ENCODE assay signal across 2 cellular contexts in the genomic region with DNA sequence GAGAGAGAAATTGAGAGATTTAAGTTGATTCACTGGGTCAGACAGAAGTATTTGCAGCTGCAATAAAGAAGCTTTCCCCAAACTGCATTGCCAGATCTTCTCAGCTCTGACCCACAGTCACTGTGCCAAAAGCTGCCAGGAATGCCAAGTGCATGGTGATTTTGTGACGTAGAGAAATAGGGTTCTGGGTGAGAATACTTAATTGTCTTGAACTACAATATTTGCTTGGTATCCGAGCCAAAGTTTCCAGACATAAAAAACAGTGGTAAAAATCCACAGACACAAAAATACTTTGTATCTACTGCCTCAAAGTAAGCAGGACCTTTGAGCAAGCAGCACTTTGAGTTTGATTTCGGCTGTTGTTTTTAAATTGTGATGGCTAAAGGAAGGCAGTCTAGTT.
TF ChIP-seq lines count a peak whose summit lies in the region.

No MANE protein-coding gene starts in this region.

TF ChIP-seq in GM23338, 12 proteins besides CTCF, POLR2A, EP300 and RAD21 (continued from another document):
- TF ChIP-seq REST (IDR thresholded peaks at IDR 0.05; ENCODE audit: unreplicated experiment) (no peak), EZH2phosphoT487 (IDR thresholded peaks at IDR 0.05; ENCODE audit: unreplicated experiment) (no peak), EZH2 (IDR thresholded peaks at IDR 0.05; ENCODE audit: low read depth, unreplicated experiment) (no peak), POLR2AphosphoS5 (IDR thresholded peaks at IDR 0.05; ENCODE audit: low read depth) (no peak), ZNF462 (CRISPR knock-in tag; IDR thresholded peaks at IDR 0.05) (no peak), ETS1 (IDR thresholded peaks at IDR 0.05) (no peak), CREB1 (CRISPR knock-in tag; IDR thresholded peaks at IDR 0.05; ENCODE audit: low read depth) (no peak), STAT1 (IDR thresholded peaks at IDR 0.05; ENCODE audit: unreplicated experiment) (no peak), NANOG (IDR thresholded peaks at IDR 0.05; ENCODE audit: borderline replicate concordance) (no peak), JUNB (IDR thresholded peaks at IDR 0.05; ENCODE audit: unreplicated experiment) (no peak)
TF ChIP-seq in GM23338: peak in this region for 0.

TF ChIP-seq in H1, 55 proteins besides CTCF, POLR2A, EP300 and RAD21 (continued from another document):
- TF ChIP-seq CHD7 (IDR thresholded peaks at IDR 0.05; ENCODE audit: insufficient replicate concordance, low read length) (no peak), EGR1 (IDR thresholded peaks at IDR 0.05; ENCODE audit: borderline replicate concordance, low read depth, low read length) (no peak), CBX5 (IDR thresholded peaks at IDR 0.05; ENCODE audit: low read depth, low read length) (no peak), RXRA (IDR thresholded peaks at IDR 0.05; ENCODE audit: insufficient read depth, low read depth, low read length) (no peak), SAP30 (IDR thresholded peaks at IDR 0.05; ENCODE audit: insufficient read depth, insufficient replicate concordance, low read length) (no peak), SIRT6 (IDR thresholded peaks at IDR 0.05; ENCODE audit: low read length) (no peak), RNF2 (IDR thresholded peaks at IDR 0.05; ENCODE audit: borderline replicate concordance, low read depth, low read length, missing control alignments, poor library complexity, severe bottlenecking) (no peak), BRCA1 (IDR thresholded peaks at IDR 0.05; ENCODE audit: low read depth, low read length) (no peak), SP1 (IDR thresholded peaks at IDR 0.05; ENCODE audit: low read depth, low read length) (no peak), SP4 (IDR thresholded peaks at IDR 0.05; ENCODE audit: low read length) (no peak), TEAD4 (IDR thresholded peaks at IDR 0.05; ENCODE audit: low read depth, low read length) (no peak)
